20 cellular contexts compared by ENCODE assay signal in genomic region chr17:50072130-50072529, GRCh38. TPM values are rescaled to one million over a fixed set of nuclear protein-coding genes. Genes with fewer than 3 reads are reported as not detected.
DNase-seq lines count a peak whose midpoint lies in the region; ATAC-seq and TF ChIP-seq lines count a peak whose summit lies in the region.
"Had no signal": no experiment of that assay in that cellular context is flagged by ENCODE, and none has a peak within 500 bp of the region (broad histone marks: within the 10 kb centered on the region; RNA-seq: fewer than 3 reads in every experiment).

No MANE protein-coding gene starts in this region.

- peaks cover 8% of the 10 kb centered on the region for H3F3A ChIP-seq in PC-3 (ENCODE audit: low read length, unreplicated experiment)

- H3K27me3 Mint-ChIP-seq in HFFc6 (ENCODE audit: insufficient read depth): peaks cover 4% of the 10 kb centered on the region

- peaks cover 8% of the 10 kb centered on the region for H3K27me3 ChIP-seq in DND-41 (ENCODE audit: insufficient read depth, low read length, poor library complexity)
- H3K27me3 ChIP-seq in PC-3 (ENCODE audit: low read length): no peaks in the 10 kb centered on the region
- H3K27me3 ChIP-seq: SJSA1 had no signal

- CTCF ChIA-PET in PC-3 (lab: Charles Lee): no interaction called here

- H3K4me1 ChIP-seq in DND-41 (ENCODE audit: insufficient read depth, low read length): no peaks in the 10 kb centered on the region
- peaks cover 2% of the 10 kb centered on the region for H3K4me1 ChIP-seq in PC-3 (ENCODE audit: insufficient read depth, low read length)
- H3K4me1 ChIP-seq: HAP-1, SJSA1 had no signal

- H3K4me3 ChIP-seq in DND-41 (ENCODE audit: low read depth in 1 of 2, low read length in 2 of 2) (no peak overlapping the region), PC-3 (ENCODE audit: low read length) (no peak overlapping the region)
- H3K4me3 ChIP-seq: GM23248, HAP-1, SJSA1 had no signal

- H3K9me2 ChIP-seq in PC-3 (replicated peaks; ENCODE audit: low read length): no peaks in the 10 kb centered on the region

- no peak overlapping the region for H2AFZ ChIP-seq in DND-41 (ENCODE audit: low read depth, low read length)
- H2AFZ ChIP-seq in PC-3 (ENCODE audit: low read length): no peak overlapping the region
- H2AFZ ChIP-seq: GM23248 had no signal

- H3K9ac ChIP-seq in DND-41 (ENCODE audit: low read depth, low read length) (no peak overlapping the region), PC-3 (ENCODE audit: low read length) (no peak overlapping the region)
- H3K9ac ChIP-seq: GM23248 had no signal

- H3K79me2 ChIP-seq in DND-41 (ENCODE audit: insufficient read depth, low read length) (no peaks in the 10 kb centered on the region), PC-3 (ENCODE audit: low read length) (peaks cover 45% of the 10 kb centered on the region)

- TF ChIP-seq CTCF in DND-41 (IDR thresholded peaks at IDR 0.05; ENCODE audit: borderline replicate concordance, extremely low read depth, low read length, poor library complexity, severe bottlenecking) (no peak), HFFc6 (IDR thresholded peaks at IDR 0.05) (no peak), PC-3 (conservative IDR thresholded peaks at IDR 0.05; ENCODE audit: low read depth, low read length) (no peak)

- intact Hi-C loops in PC-3 (cut with micrococcal nuclease): no loop called here

- H3K4me2 ChIP-seq in DND-41 (ENCODE audit: insufficient read depth, low read length) (no peak overlapping the region), PC-3 (ENCODE audit: low read length) (no peak overlapping the region)

- no peak overlapping the region for H3K27ac ChIP-seq in DND-41 (ENCODE audit: low read length)
- H3K27ac ChIP-seq in PC-3 (ENCODE audit: low read length): no peak overlapping the region
- H3K27ac ChIP-seq in epithelial cell of prostate: peak overlapping the region; percentile 22
- H3K27ac ChIP-seq: GM23248, SJSA1 had no signal

- peaks cover 43% of the 10 kb centered on the region for H3K36me3 Mint-ChIP-seq in HFFc6 (ENCODE audit: low read depth)
- H3K36me3 Mint-ChIP-seq: CD14-positive monocyte had no signal

- H3K27ac Mint-ChIP-seq in HFFc6: peak overlapping the region; percentile 65

- H4K20me1 ChIP-seq in DND-41 (ENCODE audit: insufficient read depth, low read length) (peaks cover 3% of the 10 kb centered on the region), PC-3 (ENCODE audit: low read length) (no peaks in the 10 kb centered on the region)

- H3K36me3 ChIP-seq in DND-41 (ENCODE audit: insufficient read depth, low read length) (no peaks in the 10 kb centered on the region), PC-3 (ENCODE audit: low read depth, low read length) (peaks cover 92% of the 10 kb centered on the region)
- H3K36me3 ChIP-seq: HAP-1 had no signal

- no TSS peak for BruUV-seq in PC-3 (replicated peaks; lab: Mats Ljungman, UMichigan)

- ATAC-seq in DND-41 (ENCODE audit: insufficient read depth, low read depth): peak; percentile 64; the same call in 2 of the 3 replicates
- peak; percentile 5; the same call in 1 of the 2 replicates for ATAC-seq in PC-3
- ATAC-seq in HG02973 (IDR thresholded peaks at IDR 0.05; ENCODE audit: unreplicated experiment): no peak

- peaks cover 24% of the 10 kb centered on the region for H3K4me1 Mint-ChIP-seq in HFFc6 (ENCODE audit: low read depth)
- H3K4me1 Mint-ChIP-seq: CD14-positive monocyte had no signal

- H3K9me3 Mint-ChIP-seq in HFFc6: no peaks in the 10 kb centered on the region

- DNase-seq in DND-41 (peak; percentile 30), HFFc6 (no peak), PC-3 (no peak), epithelial cell of prostate (ENCODE audit: low read depth, low spot score) (no peak), NCI-H510A (lab: John Stamatoyannopoulos, UW) (no peak), T1000 (lab: John Stamatoyannopoulos, UW) (no peak)
- DNase-seq: DMS 273 treated with DMSO at 0.1 percent for 48 hours; GDM1; GM23248; Karpas-422; NCI-H1092; NCI-H1436 treated with DMSO at 0.1 percent for 48 hours; NCI-H2081; NCI-H2171 treated with DMSO at 0.1 percent for 48 hours; NCI-H446 treated with DMSO at 0.1 percent for 48 hours; NK-92 treated with Interleukin-12 subunit alpha and Interleukin-12 subunit beta, amount 100 ng/mL, for 24 hours had no signal

- H3K9me3 ChIP-seq in DND-41 (ENCODE audit: insufficient read depth, low read length, severe bottlenecking) (no peaks in the 10 kb centered on the region), PC-3 (ENCODE audit: low read length) (no peaks in the 10 kb centered on the region)
- H3K9me3 ChIP-seq: HAP-1, SJSA1 had no signal

- POLR2A ChIA-PET in PC-3 (lab: Charles Lee; ENCODE audit: unreplicated experiment): no interaction called here

- no peak overlapping the region for H3K4me3 Mint-ChIP-seq in HFFc6
- H3K4me3 Mint-ChIP-seq: CD14-positive monocyte had no signal

RNA-seq across cellular contexts. Expression of gene ITGA3, which starts 16.2 kb away (rescaled TPM):
- 100 to 1,000 TPM; 272 to 319 (median 288) TPM for total RNA-seq in HFFc6 (2021; fragmentation: NEBNext Ultra II Directional; extraction: Animal tissue kit (Norgen Biotek cat#: 25700))
- total RNA-seq in PC-3 (2014; rRNA removed): 598 and 763 TPM in 2 replicates

RNA-seq across cellular contexts. Expression of gene PDK2, which starts 23.0 kb away (rescaled TPM):
- 10 to 100 TPM; 26.6 to 35.6 (median 29.6) TPM for total RNA-seq in HFFc6 (2021; fragmentation: NEBNext Ultra II Directional; extraction: Animal tissue kit (Norgen Biotek cat#: 25700))
- total RNA-seq in PC-3 (2014; rRNA removed): 31.9 and 37.6 TPM in 2 replicates

RNA-seq across cellular contexts. Expression of gene SAMD14, which starts 57.8 kb away (rescaled TPM):
- 10 to 100 TPM in 4 of 6 experiments, 1 to 10 TPM in 2; 4.3 to 14.1 (median 11.4) TPM for total RNA-seq in HFFc6 (2021; fragmentation: NEBNext Ultra II Directional; extraction: Animal tissue kit (Norgen Biotek cat#: 25700))
- 0.11 and 0.17 TPM in 2 replicates for total RNA-seq in PC-3 (2014; rRNA removed)
